Comparison of ENCODE assay signal across 10 cellular contexts in the genomic region with DNA sequence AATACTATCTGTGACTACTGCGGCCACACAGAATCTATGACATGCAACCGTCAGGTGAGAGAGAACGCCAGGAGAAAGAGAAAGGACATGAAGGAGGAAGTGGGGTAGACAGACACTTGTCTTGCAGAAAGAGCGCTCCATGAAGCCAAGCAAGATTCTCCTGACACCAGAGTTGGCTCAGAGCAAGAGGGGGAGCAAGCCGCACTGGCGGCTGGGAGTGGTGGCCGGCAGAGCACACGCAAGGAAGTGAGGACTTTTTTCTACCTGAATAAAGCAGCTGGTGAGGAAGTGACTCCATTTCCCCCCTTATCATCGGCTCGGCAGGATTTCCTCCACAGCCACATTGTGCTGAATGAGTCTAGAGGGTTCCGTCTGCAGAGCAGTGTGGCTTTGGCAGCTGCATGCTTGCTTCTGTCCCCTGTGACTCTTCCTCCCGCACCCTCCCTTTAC.
DNase-seq lines count a peak whose midpoint lies in the region; ATAC-seq and FAIRE-seq lines count a peak whose summit lies in the region.
"Had no signal": no experiment of that assay in that cellular context is flagged by ENCODE, and none has a peak within 500 bp of the region (broad histone marks: within the 10 kb centered on the region; RNA-seq: fewer than 3 reads in every experiment).

No MANE protein-coding gene starts in this region.

- FAIRE-seq in small intestine (lab: Jason Lieb, UNC) = no peak
- FAIRE-seq: A549 had no signal

- H3K36me3 ChIP-seq in SK-N-MC (ENCODE audit: insufficient read depth, low read length) (no peaks in the 10 kb centered on the region), small intestine (ENCODE audit: control insufficient read depth in 2 of 2, insufficient read depth in 2 of 2, low read length in 2 of 2) (no peaks in the 10 kb centered on the region)

- H3K4me1 ChIP-seq in small intestine (ENCODE audit: control insufficient read depth in 2 of 2, insufficient read depth in 1 of 2, low read depth in 1 of 2, low read length in 1 of 2) = no peaks in the 10 kb centered on the region
- H3K4me1 ChIP-seq: A549 had no signal

- no peak for ATAC-seq in HG03095 (IDR thresholded peaks at IDR 0.05; ENCODE audit: unreplicated experiment)
- ATAC-seq in HG02884 (IDR thresholded peaks at IDR 0.05; ENCODE audit: unreplicated experiment) = no peak
- ATAC-seq: A549 had no signal

- H3K27me3 ChIP-seq in small intestine (ENCODE audit: control insufficient read depth in 2 of 2, insufficient read depth in 2 of 2, low read length in 2 of 2) = no peaks in the 10 kb centered on the region

- DNase-seq in NCI-H2171 treated with DMSO at 0.1 percent for 48 hours (lab: John Stamatoyannopoulos, UW) (peak; percentile 70), NCI-H2171 (lab: John Stamatoyannopoulos, UW) (no peak), SK-N-MC (ENCODE audit: low read depth, low spot score) (no peak), dermis blood vessel endothelial cell (peak; percentile 86), small intestine (peak; percentile 28), A172 (ENCODE audit: low spot score) (no peak)

- WGBS in small intestine, 3 donors = 57 to 81% (median 59%) methylated on average over 12 of the region's 12 CpGs

- H3K27ac ChIP-seq in SK-N-MC = no peak overlapping the region
- peak overlapping the region in 1 of 2 donors; percentile 74 for H3K27ac ChIP-seq in small intestine (ENCODE audit: low read depth in 1 of 2, low read length in 1 of 2)
- H3K27ac ChIP-seq: A549, VCaP had no signal

- no peak overlapping the region for H3K9ac ChIP-seq in SK-N-MC (ENCODE audit: insufficient read length)

- H3K4me3 ChIP-seq in SK-N-MC (peak overlapping the region; percentile 70), small intestine (ENCODE audit: low read depth in 1 of 2, low read length in 2 of 2) (no peak overlapping the region)
- H3K4me3 ChIP-seq: A549 had no signal

- no peaks in the 10 kb centered on the region for H3K9me3 ChIP-seq in SK-N-MC (ENCODE audit: low read depth, low read length)
- H3K9me3 ChIP-seq in small intestine (ENCODE audit: control insufficient read depth, low read depth) = no peaks in the 10 kb centered on the region
- H3K9me3 ChIP-seq: A549 had no signal

Comparison
In these comparisons a context has a peak if more than half of its experiments do, and no peak if none do; other contexts are left out.
1. DNase-seq: peak in NCI-H2171 treated with DMSO at 0.1 percent for 48 hours (single experiment), dermis blood vessel endothelial cell (single experiment) and small intestine (single experiment); none in NCI-H2171 (single experiment), SK-N-MC (single experiment) and A172 (single experiment).